ENCODE assay signal across 21 cellular contexts in genomic region chr2:42856891-42857632, GRCh38.
DNase-seq lines count a peak whose midpoint lies in the region; TF ChIP-seq lines count a peak whose summit lies in the region.
"Had no signal": no experiment of that assay in that cellular context is flagged by ENCODE, and none has a peak within 500 bp of the region (broad histone marks: within the 10 kb centered on the region; RNA-seq: fewer than 3 reads in every experiment).

No MANE protein-coding gene starts in this region.

- peak overlapping the region; percentile 81 for H4K91ac ChIP-seq in mesenchymal stem cell (ENCODE audit: low read length)

- H2BK15ac ChIP-seq in mesenchymal stem cell (ENCODE audit: low read depth, poor library complexity, severe bottlenecking): peak overlapping the region; percentile 83

- peak overlapping the region in 1 of 2 experiments; percentile 8 for H3K14ac ChIP-seq in mesenchymal stem cell (ENCODE audit: low read length in 2 of 2)

- H2AFZ ChIP-seq in mesenchymal stem cell (ENCODE audit: low read depth, low read length): peak overlapping the region; percentile 6

- TF ChIP-seq POLR2A in suprapubic skin (IDR thresholded peaks at IDR 0.05) (no peak), thyroid gland (IDR thresholded peaks at IDR 0.05) (no peak)

- H4K8ac ChIP-seq in mesenchymal stem cell (ENCODE audit: low read length): peak overlapping the region; percentile 57

- H3K4me3 ChIP-seq in mesenchymal stem cell (ENCODE audit: insufficient read depth in 1 of 2, low read depth in 1 of 2, low read length in 2 of 2) (no peak overlapping the region), suprapubic skin (no peak overlapping the region), thyroid gland (replicated peaks in 1 of 3) (no peak overlapping the region)
- H3K4me3 ChIP-seq: gastrocnemius medialis, left ventricle myocardium inferior, ovary had no signal

- no peak overlapping the region for H2BK5ac ChIP-seq in mesenchymal stem cell (ENCODE audit: low read depth, low read length, poor library complexity, severe bottlenecking)

- WGBS in mesenchymal stem cell: 67% methylated on average over 23 of the region's 23 CpGs
- 63% methylated on average over 21 of the region's 23 CpGs for WGBS in suprapubic skin
- WGBS in thyroid gland, 2 donors: 91 to 96% methylated on average over 20 to 22 of the region's 23 CpGs

- intact Hi-C loops in thyroid gland (cut with DNase I): no loop called here

- DNase-seq in NCI-H1417 (lab: John Stamatoyannopoulos, UW): peak in 2 of 3 experiments; percentile 19 to 44
- DNase-seq in NCI-H1417 treated with DMSO at 0.1 percent for 48 hours (lab: John Stamatoyannopoulos, UW): no peak
- peak; percentile 97 for DNase-seq in SW480 (ENCODE audit: low spot score)
- no peak for DNase-seq in mesenchymal stem cell
- peak; percentile 64 to 76 for DNase-seq in suprapubic skin (ENCODE audit: low spot score in 2 of 2)
- DNase-seq in UCSD-AML1 (lab: John Stamatoyannopoulos, UW; ENCODE audit: unreplicated experiment): no peak
- DNase-seq in thyroid gland: no peak
- no peak for DNase-seq in NCI-H69 (lab: John Stamatoyannopoulos, UW)
- DNase-seq: activated CD8-positive, alpha-beta T cell treated with anti-CD3 and anti-CD28 coated beads for 36 hours; activated naive CD8-positive, alpha-beta T cell treated with anti-CD3 and anti-CD28 coated beads for 36 hours; activated T-cell treated with anti-CD3 and anti-CD28 coated beads, Interleukin-2, amount 50 U/mL, for 24 hours; cortex of kidney; gastrocnemius medialis; Karpas-422; left ventricle myocardium inferior; NCI-H1105 treated with DMSO at 0.1 percent for 48 hours; NCI-H446; stimulated activated CD4-positive, alpha-beta T cell treated with anti-CD3 and anti-CD28 coated beads, Interleukin-4, amount 100 ng/mL, for 4 hours; substantia nigra had no signal

- peak overlapping the region; percentile 54 to 83 for H3K18ac ChIP-seq in mesenchymal stem cell (ENCODE audit: low read depth in 1 of 2, low read length in 2 of 2)

- no peak overlapping the region for H3K9ac ChIP-seq in mesenchymal stem cell (ENCODE audit: low read length)

- H3K36me3 ChIP-seq in mesenchymal stem cell (ENCODE audit: control insufficient read depth in 1 of 2, insufficient read depth in 2 of 2, low read depth in 1 of 2, low read length in 2 of 2) (no peaks in the 10 kb centered on the region), suprapubic skin (no peaks in the 10 kb centered on the region), thyroid gland (no peaks in the 10 kb centered on the region)
- H3K36me3 ChIP-seq: gastrocnemius medialis, left ventricle myocardium inferior, ovary had no signal

- H3K27ac ChIP-seq in mesenchymal stem cell (ENCODE audit: low read length, poor library complexity, severe bottlenecking): peak overlapping the region; percentile 8
- H3K27ac ChIP-seq in suprapubic skin: peak overlapping the region; percentile 55
- H3K27ac ChIP-seq in thyroid gland: no peak overlapping the region
- H3K27ac ChIP-seq: 22Rv1, gastrocnemius medialis, left ventricle myocardium inferior, ovary had no signal

- H3K27me3 ChIP-seq in mesenchymal stem cell (ENCODE audit: control insufficient read depth in 1 of 2, insufficient read depth in 1 of 2, low read length in 2 of 2) (no peaks in the 10 kb centered on the region), suprapubic skin (no peaks in the 10 kb centered on the region), thyroid gland (no peaks in the 10 kb centered on the region)
- H3K27me3 ChIP-seq: gastrocnemius medialis, ovary had no signal

- H3K4me1 ChIP-seq in mesenchymal stem cell (ENCODE audit: control insufficient read depth, insufficient read depth, low read depth, low read length) (peaks cover 37% of the 10 kb centered on the region), suprapubic skin (peaks cover 43% of the 10 kb centered on the region), thyroid gland (peaks cover 0 to 12% of the 10 kb centered on the region in 2 donors)

- H3K23ac ChIP-seq in mesenchymal stem cell (ENCODE audit: low read length in 2 of 2): no peak overlapping the region

- no peak for TF ChIP-seq EP300 in suprapubic skin (IDR thresholded peaks at IDR 0.05)

- H3K79me1 ChIP-seq in mesenchymal stem cell (replicated peaks; ENCODE audit: low read length, poor library complexity, severe bottlenecking): no peaks in the 10 kb centered on the region

- no peak overlapping the region for H3K4me2 ChIP-seq in mesenchymal stem cell (ENCODE audit: low read length, poor library complexity, severe bottlenecking)

- no peak for TF ChIP-seq CTCF in suprapubic skin (IDR thresholded peaks at IDR 0.05)
- TF ChIP-seq CTCF in thyroid gland (IDR thresholded peaks at IDR 0.05): no peak

- H3K4ac ChIP-seq in mesenchymal stem cell (ENCODE audit: low read depth in 1 of 2, low read length in 2 of 2): peak overlapping the region; percentile 14 to 52

- peak overlapping the region; percentile 27 for H2AK5ac ChIP-seq in mesenchymal stem cell (ENCODE audit: low read length, severe bottlenecking)

- H2BK120ac ChIP-seq in mesenchymal stem cell (ENCODE audit: low read depth, low read length): no peak overlapping the region

- H3K9me3 ChIP-seq in mesenchymal stem cell (ENCODE audit: control insufficient read depth, low read length) (no peaks in the 10 kb centered on the region), suprapubic skin (no peaks in the 10 kb centered on the region), thyroid gland (no peaks in the 10 kb centered on the region)
- H3K9me3 ChIP-seq: ovary had no signal

- H2BK12ac ChIP-seq in mesenchymal stem cell (ENCODE audit: low read length in 2 of 2): peak overlapping the region; percentile 15 to 75

Comparison
In these comparisons a context has a peak if more than half of its experiments do, and no peak if none do; other contexts are left out.
1. DNase-seq: peak in NCI-H1417 (2 of 3), SW480 (single experiment) and suprapubic skin (2 of 2); none in NCI-H1417 treated with DMSO at 0.1 percent for 48 hours (single experiment), mesenchymal stem cell (single experiment), UCSD-AML1 (single experiment), thyroid gland (0 of 2) and NCI-H69 (single experiment).
2. H3K27ac ChIP-seq: peak in mesenchymal stem cell (single experiment) and suprapubic skin (single experiment); none in thyroid gland (0 of 3).